22 cellular contexts compared by ENCODE assay signal in genomic region chr2:16862474-16862873, GRCh38.
"Had no signal": no experiment of that assay in that cellular context is flagged by ENCODE, and none has a peak within 500 bp of the region (broad histone marks: within the 10 kb centered on the region; RNA-seq: fewer than 3 reads in every experiment).

No MANE protein-coding gene starts in this region.

- H3K4me1 Mint-ChIP-seq: activated CD4-positive, alpha-beta T cell treated with anti-CD3 and anti-CD28 coated beads for 36 hours; activated naive CD8-positive, alpha-beta T cell treated with anti-CD3 and anti-CD28 coated beads for 36 hours; immature natural killer cell; memory B cell; naive B cell; WTC11 had no signal

- H3K27me3 Mint-ChIP-seq: activated CD4-positive, alpha-beta memory T cell treated with anti-CD3 and anti-CD28 coated beads for 36 hours; activated CD4-positive, alpha-beta T cell treated with anti-CD3 and anti-CD28 coated beads for 36 hours; activated naive CD8-positive, alpha-beta T cell treated with anti-CD3 and anti-CD28 coated beads for 36 hours; dendritic cell treated with granulocyte-macrophage colony-stimulating factor and Interleukin-4, amounts not matched to agents 40 ng/mL and 50 ng/mL, for 4 days; progenitor cell of endocrine pancreas had no signal

- H3K27ac Mint-ChIP-seq: activated CD4-positive, alpha-beta memory T cell treated with anti-CD3 and anti-CD28 coated beads for 36 hours; activated CD4-positive, alpha-beta T cell treated with anti-CD3 and anti-CD28 coated beads for 36 hours; activated naive CD8-positive, alpha-beta T cell treated with anti-CD3 and anti-CD28 coated beads for 36 hours; dendritic cell treated with granulocyte-macrophage colony-stimulating factor and Interleukin-4, amounts not matched to agents 40 ng/mL and 50 ng/mL, for 4 days; immature natural killer cell; memory B cell; naive B cell; neural progenitor cell; progenitor cell of endocrine pancreas; WTC11 had no signal

- ATAC-seq: activated CD4-positive, alpha-beta T cell treated with anti-CD3 and anti-CD28 coated beads for 36 hours; gastroesophageal sphincter; heart left ventricle; left ventricle myocardium superior; mucosa of descending colon; stimulated activated naive CD8-positive, alpha-beta T cell treated with anti-CD3 and anti-CD28 coated beads, Interleukin-15, Interleukin-2, amounts not matched to agents 100 U/mL and 50 U/mL, for 24 hours; WTC11 had no signal

- H3K4me3 Mint-ChIP-seq: activated CD4-positive, alpha-beta memory T cell treated with anti-CD3 and anti-CD28 coated beads for 36 hours; activated CD4-positive, alpha-beta T cell treated with anti-CD3 and anti-CD28 coated beads for 36 hours; activated naive CD8-positive, alpha-beta T cell treated with anti-CD3 and anti-CD28 coated beads for 36 hours; dendritic cell treated with granulocyte-macrophage colony-stimulating factor and Interleukin-4, amounts not matched to agents 40 ng/mL and 50 ng/mL, for 4 days; immature natural killer cell; memory B cell; naive B cell; neural progenitor cell; WTC11 had no signal

- H3K36me3 Mint-ChIP-seq: activated CD4-positive, alpha-beta memory T cell treated with anti-CD3 and anti-CD28 coated beads for 36 hours; immature natural killer cell; neural progenitor cell; WTC11 had no signal

- DNase-seq: activated CD4-positive, alpha-beta memory T cell treated with anti-CD3 and anti-CD28 coated beads for 36 hours; activated CD4-positive, alpha-beta T cell treated with anti-CD3 and anti-CD28 coated beads for 36 hours; activated naive CD4-positive, alpha-beta T cell; activated naive CD8-positive, alpha-beta T cell treated with anti-CD3 and anti-CD28 coated beads for 36 hours; amniotic stem cell; effector CD8-positive, alpha-beta T cell; heart left ventricle; immature natural killer cell; left ventricle myocardium superior; mucosa of descending colon; naive B cell; stimulated activated CD4-positive, alpha-beta T cell treated with anti-CD3 and anti-CD28 coated beads, Interleukin-2, amount 100 ng/mL, for 24 hours; stimulated activated naive CD8-positive, alpha-beta T cell treated with anti-CD3 and anti-CD28 coated beads, Interleukin-15, Interleukin-2, amounts not matched to agents 100 U/mL and 50 U/mL, for 24 hours; substantia nigra; tibial artery; uterus had no signal
